In the genomic region with DNA sequence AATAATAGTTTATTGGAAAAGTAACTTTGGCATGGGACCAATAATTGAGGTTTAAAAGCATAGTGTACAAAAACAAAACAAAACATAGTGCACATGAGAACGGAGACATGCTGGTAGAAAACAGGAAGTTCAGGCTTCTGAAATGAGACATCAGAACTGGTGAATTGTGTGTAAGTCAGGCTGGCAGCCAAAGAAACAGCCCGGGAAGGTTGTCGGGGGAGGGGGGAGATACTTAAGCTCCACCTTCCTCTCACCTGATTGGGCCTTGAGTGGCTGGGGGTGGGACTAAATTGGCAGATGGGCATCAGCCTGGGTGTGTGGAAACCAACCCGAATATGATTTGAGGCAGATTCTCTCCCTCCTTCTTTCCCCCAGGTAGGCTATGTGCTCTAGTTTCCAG, we compare ENCODE assay signal across 8 cellular contexts.
DNase-seq lines count a peak whose midpoint lies in the region; ATAC-seq lines count a peak whose summit lies in the region.

No MANE protein-coding gene starts in this region.

- no peak overlapping the region for H3K27ac Mint-ChIP-seq in stimulated activated naive CD8-positive, alpha-beta T cell treated with anti-CD3 and anti-CD28 coated beads, Interleukin-15, amount 100 ng/mL, for 72 hours
- H3K27ac Mint-ChIP-seq in memory B cell = no peak overlapping the region

- no peaks in the 10 kb centered on the region for H3K36me3 Mint-ChIP-seq in memory B cell

- no peaks in the 10 kb centered on the region for H3K4me1 Mint-ChIP-seq in stimulated activated naive CD8-positive, alpha-beta T cell treated with anti-CD3 and anti-CD28 coated beads, Interleukin-15, amount 100 ng/mL, for 72 hours
- peaks cover 4% of the 10 kb centered on the region for H3K4me1 Mint-ChIP-seq in memory B cell

- no peaks in the 10 kb centered on the region for H3K9me3 Mint-ChIP-seq in stimulated activated naive CD8-positive, alpha-beta T cell treated with anti-CD3 and anti-CD28 coated beads, Interleukin-15, amount 100 ng/mL, for 72 hours
- no peaks in the 10 kb centered on the region for H3K9me3 Mint-ChIP-seq in memory B cell

- peaks cover 28% of the 10 kb centered on the region for H3K27me3 Mint-ChIP-seq in stimulated activated naive CD8-positive, alpha-beta T cell treated with anti-CD3 and anti-CD28 coated beads, Interleukin-15, amount 100 ng/mL, for 72 hours
- H3K27me3 Mint-ChIP-seq in memory B cell = peaks cover 1% of the 10 kb centered on the region

- DNase-seq in stimulated activated naive CD8-positive, alpha-beta T cell treated with anti-CD3 and anti-CD28 coated beads, Interleukin-15, amount 100 ng/mL, for 72 hours = no peak
- DNase-seq in stimulated activated naive CD8-positive, alpha-beta T cell treated with anti-CD3 and anti-CD28 coated beads, Interleukin-15, Interleukin-2, amounts not matched to agents 100 U/mL and 50 U/mL, for 24 hours = no peak
- DNase-seq in SKM-1 treated with dmso at 0.1 percent for 144 hours (lab: John Stamatoyannopoulos, UW; ENCODE audit: unreplicated experiment) = peak; percentile 38
- DNase-seq in memory B cell (ENCODE audit: low spot score in 2 of 2) = peak in 1 of 2 donors; percentile 0
- DNase-seq in NCI-H510A treated with DMSO at 0.1 percent for 48 hours (lab: John Stamatoyannopoulos, UW) = no peak
- no peak for DNase-seq in DMS79 treated with DMSO at 0.1 percent for 48 hours (lab: John Stamatoyannopoulos, UW)
- no peak for DNase-seq in DMS153 (lab: John Stamatoyannopoulos, UW)

- H3K4me3 Mint-ChIP-seq in stimulated activated naive CD8-positive, alpha-beta T cell treated with anti-CD3 and anti-CD28 coated beads, Interleukin-15, amount 100 ng/mL, for 72 hours = no peak overlapping the region
- H3K4me3 Mint-ChIP-seq in memory B cell = no peak overlapping the region

- ATAC-seq in stimulated activated naive CD8-positive, alpha-beta T cell treated with anti-CD3 and anti-CD28 coated beads, Interleukin-15, amount 100 ng/mL, for 72 hours = peak; percentile 46
- no peak for ATAC-seq in stimulated activated naive CD8-positive, alpha-beta T cell treated with anti-CD3 and anti-CD28 coated beads, Interleukin-15, Interleukin-2, amounts not matched to agents 100 U/mL and 50 U/mL, for 24 hours
- ATAC-seq in HG03060 (IDR thresholded peaks at IDR 0.05; ENCODE audit: low read depth, unreplicated experiment) (peak; percentile 77), memory B cell (ENCODE audit: low read depth) (peak; percentile 62)
